20 cellular contexts compared by ENCODE assay signal in genomic region chr4:185889566-185889965, GRCh38.
DNase-seq lines count a peak whose midpoint lies in the region; ATAC-seq and TF ChIP-seq lines count a peak whose summit lies in the region.
"Had no signal": no experiment of that assay in that cellular context is flagged by ENCODE, and none has a peak within 500 bp of the region (broad histone marks: within the 10 kb centered on the region; RNA-seq: fewer than 3 reads in every experiment).

No MANE protein-coding gene starts in this region.

- peaks cover 14% of the 10 kb centered on the region for H3K4me1 Mint-ChIP-seq in nephron progenitor cell

- TF ChIP-seq CTCF in cardiac muscle cell (IDR thresholded peaks at IDR 0.05; ENCODE audit: low read depth, low read length) = no peak
- TF ChIP-seq CTCF in left ventricle myocardium inferior (IDR thresholded peaks at IDR 0.05; ENCODE audit: borderline replicate concordance) = no peak
- TF ChIP-seq CTCF in nephron progenitor cell (IDR thresholded peaks at IDR 0.05) = no peak
- TF ChIP-seq CTCF in omental fat pad (IDR thresholded peaks at IDR 0.05) = no peak

- H3K4me3 ChIP-seq in cardiac muscle cell (no peak overlapping the region), left ventricle myocardium inferior (no peak overlapping the region)
- H3K4me3 ChIP-seq: A549; BLaER1 treated with 17β-estradiol and CSF1 and Interleukin-3, amounts not matched to agents 10 nM and 100 nM had no signal

- peaks cover 17% of the 10 kb centered on the region for H3K36me3 Mint-ChIP-seq in nephron progenitor cell (ENCODE audit: low read depth)
- H3K36me3 Mint-ChIP-seq: CD8-positive, alpha-beta T cell had no signal

- H3K27me3 Mint-ChIP-seq in nephron progenitor cell (ENCODE audit: low read depth, poor library complexity) = no peaks in the 10 kb centered on the region

- H3K36me3 ChIP-seq in cardiac muscle cell (no peaks in the 10 kb centered on the region), left ventricle myocardium inferior (no peaks in the 10 kb centered on the region)
- H3K36me3 ChIP-seq: BLaER1 treated with 17β-estradiol and CSF1 and Interleukin-3, amounts not matched to agents 10 nM and 100 nM had no signal

- no peak for ATAC-seq in omental fat pad (ENCODE audit: low FRiP score)
- ATAC-seq: A549; CD8-positive, alpha-beta T cell had no signal

- peaks cover 49% of the 10 kb centered on the region for H3K9me3 Mint-ChIP-seq in nephron progenitor cell

- H3K27me3 ChIP-seq in cardiac muscle cell (no peaks in the 10 kb centered on the region), left ventricle myocardium inferior (ENCODE audit: low read depth) (no peaks in the 10 kb centered on the region)
- H3K27me3 ChIP-seq: BLaER1 treated with 17β-estradiol and CSF1 and Interleukin-3, amounts not matched to agents 10 nM and 100 nM had no signal

- intact Hi-C loops in left ventricle myocardium inferior (cut with micrococcal nuclease) = no loop called here
- intact Hi-C loops in head of caudate nucleus (cut with DNase I) = no loop called here

- H3K27ac Mint-ChIP-seq in nephron progenitor cell = peak overlapping the region; percentile 84
- H3K27ac Mint-ChIP-seq: B cell; CD4-positive, alpha-beta T cell; CD8-positive, alpha-beta T cell had no signal

- no peak for DNase-seq in cardiac muscle cell (ENCODE audit: low read depth in 1 of 2, low spot score in 1 of 2)
- DNase-seq in left ventricle myocardium inferior = no peak
- DNase-seq in head of caudate nucleus = peak in 24 of 42 donors; percentile 12 to 76 (median 44)
- DNase-seq in nephron progenitor cell = no peak
- peak; percentile 73 for DNase-seq in putamen (ENCODE audit: low spot score)
- DNase-seq in NCI-H1436 (lab: John Stamatoyannopoulos, UW) = no peak
- DNase-seq in omental fat pad (ENCODE audit: low spot score) = no peak
- no peak for DNase-seq in LoVo (ENCODE audit: low spot score)
- DNase-seq: AML-193; Caco-2; Calu3; CD4-positive, alpha-beta T cell; CD8-positive, alpha-beta T cell; DMS79 treated with DMSO at 0.1 percent for 48 hours; GF-D8 had no signal

- peak overlapping the region; percentile 55 for H3K27ac ChIP-seq in cardiac muscle cell
- no peak overlapping the region for H3K27ac ChIP-seq in left ventricle myocardium inferior (replicated peaks)
- H3K27ac ChIP-seq: 22Rv1; A549; BLaER1 treated with 17β-estradiol and CSF1 and Interleukin-3, amounts not matched to agents 10 nM and 100 nM; C4-2B had no signal

- peaks cover 7% of the 10 kb centered on the region for H3K4me1 ChIP-seq in cardiac muscle cell (ENCODE audit: low read depth)
- no peaks in the 10 kb centered on the region for H3K4me1 ChIP-seq in left ventricle myocardium inferior
- H3K4me1 ChIP-seq: A549, Caco-2 had no signal

- H3K9me3 ChIP-seq in cardiac muscle cell (ENCODE audit: low read depth) (no peaks in the 10 kb centered on the region), left ventricle myocardium inferior (replicated peaks) (peaks cover 13% of the 10 kb centered on the region)
- H3K9me3 ChIP-seq: Caco-2 had no signal

- peak overlapping the region; percentile 2 for H3K4me3 Mint-ChIP-seq in nephron progenitor cell
- H3K4me3 Mint-ChIP-seq: B cell; CD4-positive, alpha-beta T cell; CD8-positive, alpha-beta T cell had no signal

Comparison
In these comparisons a context has a peak if more than half of its experiments do, and no peak if none do; other contexts are left out.
1. DNase-seq: peak in head of caudate nucleus (24 of 42) and putamen (single experiment); none in cardiac muscle cell (0 of 2), left ventricle myocardium inferior (single experiment), nephron progenitor cell (single experiment), NCI-H1436 (single experiment), omental fat pad (single experiment) and LoVo (single experiment).